8 cellular contexts compared by ENCODE assay signal in the genomic region with DNA sequence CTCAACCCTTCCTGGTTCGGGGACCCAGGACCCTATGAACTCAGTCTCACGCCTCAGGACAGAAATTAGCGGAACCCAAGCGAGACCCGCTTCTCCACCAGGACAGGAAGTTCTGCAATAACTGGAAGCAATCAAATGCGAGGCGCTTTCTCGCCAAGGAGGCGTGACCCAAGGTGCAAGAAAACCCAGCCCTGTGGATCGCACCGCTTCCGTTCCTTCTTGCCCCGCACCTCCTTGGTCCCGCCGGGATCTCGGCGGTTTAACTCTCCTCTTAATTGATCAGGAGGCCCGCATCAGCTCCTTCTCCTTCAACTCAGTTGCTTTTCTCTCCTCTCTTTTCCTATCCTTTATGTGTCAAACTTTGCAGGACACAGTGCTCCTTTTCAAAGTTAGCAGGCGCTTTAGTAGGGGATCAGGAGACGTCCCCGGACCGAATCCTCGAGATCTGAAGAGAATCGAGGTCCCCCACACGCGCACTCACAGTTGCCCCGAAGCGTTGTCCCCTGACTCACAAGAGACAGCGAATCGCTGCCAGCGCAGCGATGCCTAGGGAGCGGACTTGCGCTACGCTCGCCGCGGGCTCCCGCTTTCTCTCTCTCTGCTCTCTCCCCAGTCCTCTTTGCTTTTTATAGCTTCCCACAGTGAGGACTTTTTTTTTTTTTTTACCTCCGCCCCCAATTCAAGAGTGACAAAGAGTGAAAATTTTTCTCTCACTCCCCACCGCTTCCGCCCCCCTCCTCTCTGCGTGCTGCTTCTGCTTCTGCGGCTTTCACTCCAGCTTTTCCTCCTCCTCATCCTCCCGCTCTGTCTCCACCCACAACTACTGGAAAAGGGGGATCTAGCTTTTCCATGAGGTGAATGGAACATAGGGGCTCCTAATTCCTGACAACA. TPM values are rescaled to one million over a fixed set of nuclear protein-coding genes. Genes with fewer than 3 reads are reported as not detected.
DNase-seq lines count a peak whose midpoint lies in the region; ATAC-seq and TF ChIP-seq lines count a peak whose summit lies in the region.

A gene with protein sequence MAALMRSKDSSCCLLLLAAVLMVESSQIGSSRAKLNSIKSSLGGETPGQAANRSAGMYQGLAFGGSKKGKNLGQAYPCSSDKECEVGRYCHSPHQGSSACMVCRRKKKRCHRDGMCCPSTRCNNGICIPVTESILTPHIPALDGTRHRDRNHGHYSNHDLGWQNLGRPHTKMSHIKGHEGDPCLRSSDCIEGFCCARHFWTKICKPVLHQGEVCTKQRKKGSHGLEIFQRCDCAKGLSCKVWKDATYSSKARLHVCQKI (minus strand): TSS at position 603 of the 891 bp plus-strand sequence. CDS start 722 bp downstream, outside the sequence.

- no peaks in the 10 kb centered on the region for H3K4me1 ChIP-seq in ascending aorta
- peaks cover 0 to 38% (median 21%) of the 10 kb centered on the region in 6 donors for H3K4me1 ChIP-seq in spleen

- TF ChIP-seq POLR2A in spleen (IDR thresholded peaks at IDR 0.05), result no peak

- peak within 1 kb of the TSS; percentile 7 for H3K4me3 ChIP-seq in Jurkat, Clone E6-1 (ENCODE audit: low read length)
- peak within 1 kb of the TSS; percentile 49 to 75 for H3K4me3 ChIP-seq in ascending aorta
- H3K4me3 ChIP-seq in spleen, result peak within 1 kb of the TSS; percentile 13 to 59 (median 28)

- WGBS in spleen, 5 donors, result 1 to 2% (median 2%) methylated on average over 43 to 45 of the region's 45 CpGs

- H3K36me3 ChIP-seq in ascending aorta (no peaks in the 10 kb centered on the region), spleen (no peaks in the 10 kb centered on the region)

- intact Hi-C loops in ascending aorta (cut with DNase I) (loop anchor here (5.0 to 10.0 kb wide), 4 partner anchors 146 to 671 kb away; a partner anchor contains a TSS), spleen (cut with DNase I; ENCODE audit: low total_unique reads) (no loop called here)

- no peaks in the 10 kb centered on the region for H3K27me3 ChIP-seq in ascending aorta
- H3K27me3 ChIP-seq in spleen (replicated peaks in 1 of 7), result peaks cover 0 to 63% (median 41%) of the 10 kb centered on the region in 7 donors

- peak; percentile 44 for DNase-seq in EL
- peak; percentile 12 for DNase-seq in Jurkat, Clone E6-1 (ENCODE audit: low read depth, low spot score)
- DNase-seq in ascending aorta (ENCODE audit: low spot score in 2 of 2), result peak in 1 of 2 donors; percentile 63
- DNase-seq in iPS-NIHi7 (ENCODE audit: extremely low spot score), result peak; percentile 31
- peak; percentile 73 for DNase-seq in spleen
- DNase-seq in GM19240 (ENCODE audit: insufficient read length, low spot score), result no peak
- no peak for DNase-seq in NCI-H1092 treated with DMSO at 0.1 percent for 48 hours (lab: John Stamatoyannopoulos, UW)

- no peak within 1 kb of the TSS for H3K27ac ChIP-seq in ascending aorta
- no peak within 1 kb of the TSS for H3K27ac ChIP-seq in spleen

- no peak for ATAC-seq in HG03460 (IDR thresholded peaks at IDR 0.05; ENCODE audit: unreplicated experiment)

- H3K9me3 ChIP-seq in ascending aorta (no peaks in the 10 kb centered on the region), spleen (no peaks in the 10 kb centered on the region)

- TF ChIP-seq CTCF in ascending aorta (IDR thresholded peaks at IDR 0.05) (no peak), spleen (IDR thresholded peaks at IDR 0.05 in 8 of 11, conservative IDR thresholded peaks at IDR 0.05 in 3 of 11) (no peak)

RNA-seq across cellular contexts. Expression of the gene that starts here (rescaled TPM):
- not detected for polyA plus RNA-seq in Jurkat, Clone E6-1 (2012; ENCODE audit: insufficient read depth, insufficient read length)
- total RNA-seq in ascending aorta (10.3 TPM), spleen (1 to 10 TPM in 1 of 7 donors, under 1 TPM in 6; 0.26 to 2.0 (median 0.75) TPM)
- under 1 TPM; 0.20 to 0.29 (median 0.26) TPM for polyA plus RNA-seq in spleen

Comparison
In these comparisons a context has a peak if more than half of its experiments do, and no peak if none do; other contexts are left out.
1. DNase-seq: peak in EL (single experiment), Jurkat, Clone E6-1 (single experiment), iPS-NIHi7 (single experiment) and spleen (single experiment); none in GM19240 (single experiment) and NCI-H1092 treated with DMSO at 0.1 percent for 48 hours (single experiment).
2. H3K4me3 ChIP-seq: peak in every context shown above with its lines; median percentile 62 in ascending aorta; 28 in spleen; 7 in Jurkat, Clone E6-1.